ENCODE assay signal across 1 cellular context in genomic region chr2:201642086-201642578, GRCh38.
TF ChIP-seq lines count a peak whose summit lies in the region.

No MANE protein-coding gene starts in this region.

TF ChIP-seq in HEK293, 187 proteins besides CTCF, POLR2A, EP300 and RAD21 (continued from another document):
- no peak for TF ChIP-seq ZNF202 (tag by site-specific recombination; IDR thresholded peaks at IDR 0.05; ENCODE audit: borderline replicate concordance)
- no peak for TF ChIP-seq ZNF776 (tag by site-specific recombination; IDR thresholded peaks at IDR 0.05; ENCODE audit: borderline replicate concordance)
- no peak for TF ChIP-seq ZNF707 (tag by site-specific recombination; IDR thresholded peaks at IDR 0.05)
- no peak for TF ChIP-seq ZNF580 (tag by site-specific recombination; IDR thresholded peaks at IDR 0.05)
- TF ChIP-seq ZNF138 (tag by site-specific recombination; IDR thresholded peaks at IDR 0.05; ENCODE audit: borderline replicate concordance) = no peak
- TF ChIP-seq KLF16 (tag by site-specific recombination; IDR thresholded peaks at IDR 0.05) = no peak
- TF ChIP-seq ZNF48 (tag by site-specific recombination; IDR thresholded peaks at IDR 0.05) = no peak
- no peak for TF ChIP-seq ZNF121 (tag by site-specific recombination; IDR thresholded peaks at IDR 0.05)
- TF ChIP-seq ZNF24 (tag by site-specific recombination; IDR thresholded peaks at IDR 0.05) = no peak
- 0 out of 2 replicates have a peak, but pooled peaks have one; percentile 52 for TF ChIP-seq ZNF692 (tag by site-specific recombination; IDR thresholded peaks at IDR 0.05)
- TF ChIP-seq ZBTB8A (tag by site-specific recombination; IDR thresholded peaks at IDR 0.05) = no peak
